In the genomic region with DNA sequence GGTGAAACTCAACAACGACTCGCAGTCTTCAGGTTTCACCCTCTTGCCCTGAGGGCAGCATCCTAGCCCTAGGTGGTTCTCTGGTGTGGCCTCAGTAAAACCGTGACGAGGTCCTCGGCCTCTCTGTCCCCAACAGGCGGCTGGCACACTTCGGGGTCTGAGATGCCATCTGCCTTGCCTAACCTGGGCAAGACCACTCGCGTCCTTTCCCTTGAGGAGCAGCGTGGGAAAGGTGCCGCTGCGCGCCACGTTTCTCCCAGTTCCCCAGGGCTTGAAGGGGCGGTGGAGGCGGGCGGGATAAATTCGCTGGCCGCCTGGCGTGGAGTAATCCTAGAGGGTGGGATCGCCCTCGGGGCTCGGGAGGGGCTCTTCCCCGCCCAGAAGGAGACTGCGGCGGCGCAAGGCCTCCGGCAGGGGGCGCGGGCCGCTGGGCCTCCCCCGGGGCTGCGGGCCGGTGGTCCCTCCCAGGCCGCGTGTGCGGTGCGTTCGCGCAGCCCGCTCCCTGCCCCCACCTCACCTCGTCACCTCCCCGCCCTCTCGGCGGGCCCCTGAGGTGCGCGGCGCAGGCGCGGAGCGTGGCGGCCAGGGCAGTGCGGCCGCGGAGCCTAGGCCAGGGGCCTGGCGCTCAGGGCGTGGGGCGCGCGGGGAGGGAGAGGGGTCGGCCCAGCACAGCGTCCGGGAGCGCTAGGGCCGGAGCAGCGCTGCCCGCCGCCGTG, we compare ENCODE assay signal across 1 cellular context.
A peak's percentile ranks its signal among the peaks of the same experiment; 100 is the strongest.
TF ChIP-seq lines count a peak whose summit lies in the region.

A gene with protein sequence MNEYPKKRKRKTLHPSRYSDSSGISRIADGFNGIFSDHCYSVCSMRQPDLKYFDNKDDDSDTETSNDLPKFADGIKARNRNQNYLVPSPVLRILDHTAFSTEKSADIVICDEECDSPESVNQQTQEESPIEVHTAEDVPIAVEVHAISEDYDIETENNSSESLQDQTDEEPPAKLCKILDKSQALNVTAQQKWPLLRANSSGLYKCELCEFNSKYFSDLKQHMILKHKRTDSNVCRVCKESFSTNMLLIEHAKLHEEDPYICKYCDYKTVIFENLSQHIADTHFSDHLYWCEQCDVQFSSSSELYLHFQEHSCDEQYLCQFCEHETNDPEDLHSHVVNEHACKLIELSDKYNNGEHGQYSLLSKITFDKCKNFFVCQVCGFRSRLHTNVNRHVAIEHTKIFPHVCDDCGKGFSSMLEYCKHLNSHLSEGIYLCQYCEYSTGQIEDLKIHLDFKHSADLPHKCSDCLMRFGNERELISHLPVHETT (plus strand): TSS at position 551 of the 716 bp plus-strand sequence. CDS start 5,263 bp downstream, outside the sequence.

TF ChIP-seq in GM12878, 131 proteins besides CTCF, POLR2A, EP300 and RAD21 (continued from another document and continues in another):
- TF ChIP-seq, protein P1, sequence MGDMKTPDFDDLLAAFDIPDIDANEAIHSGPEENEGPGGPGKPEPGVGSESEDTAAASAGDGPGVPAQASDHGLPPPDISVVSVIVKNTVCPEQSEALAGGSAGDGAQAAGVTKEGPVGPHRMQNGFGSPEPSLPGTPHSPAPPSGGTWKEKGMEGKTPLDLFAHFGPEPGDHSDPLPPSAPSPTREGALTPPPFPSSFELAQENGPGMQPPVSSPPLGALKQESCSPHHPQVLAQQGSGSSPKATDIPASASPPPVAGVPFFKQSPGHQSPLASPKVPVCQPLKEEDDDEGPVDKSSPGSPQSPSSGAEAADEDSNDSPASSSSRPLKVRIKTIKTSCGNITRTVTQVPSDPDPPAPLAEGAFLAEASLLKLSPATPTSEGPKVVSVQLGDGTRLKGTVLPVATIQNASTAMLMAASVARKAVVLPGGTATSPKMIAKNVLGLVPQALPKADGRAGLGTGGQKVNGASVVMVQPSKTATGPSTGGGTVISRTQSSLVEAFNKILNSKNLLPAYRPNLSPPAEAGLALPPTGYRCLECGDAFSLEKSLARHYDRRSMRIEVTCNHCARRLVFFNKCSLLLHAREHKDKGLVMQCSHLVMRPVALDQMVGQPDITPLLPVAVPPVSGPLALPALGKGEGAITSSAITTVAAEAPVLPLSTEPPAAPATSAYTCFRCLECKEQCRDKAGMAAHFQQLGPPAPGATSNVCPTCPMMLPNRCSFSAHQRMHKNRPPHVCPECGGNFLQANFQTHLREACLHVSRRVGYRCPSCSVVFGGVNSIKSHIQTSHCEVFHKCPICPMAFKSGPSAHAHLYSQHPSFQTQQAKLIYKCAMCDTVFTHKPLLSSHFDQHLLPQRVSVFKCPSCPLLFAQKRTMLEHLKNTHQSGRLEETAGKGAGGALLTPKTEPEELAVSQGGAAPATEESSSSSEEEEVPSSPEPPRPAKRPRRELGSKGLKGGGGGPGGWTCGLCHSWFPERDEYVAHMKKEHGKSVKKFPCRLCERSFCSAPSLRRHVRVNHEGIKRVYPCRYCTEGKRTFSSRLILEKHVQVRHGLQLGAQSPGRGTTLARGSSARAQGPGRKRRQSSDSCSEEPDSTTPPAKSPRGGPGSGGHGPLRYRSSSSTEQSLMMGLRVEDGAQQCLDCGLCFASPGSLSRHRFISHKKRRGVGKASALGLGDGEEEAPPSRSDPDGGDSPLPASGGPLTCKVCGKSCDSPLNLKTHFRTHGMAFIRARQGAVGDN (IDR thresholded peaks at IDR 0.05), result peak; percentile 59; the same call in 1 of the 2 replicates
- TF ChIP-seq, protein P2, sequence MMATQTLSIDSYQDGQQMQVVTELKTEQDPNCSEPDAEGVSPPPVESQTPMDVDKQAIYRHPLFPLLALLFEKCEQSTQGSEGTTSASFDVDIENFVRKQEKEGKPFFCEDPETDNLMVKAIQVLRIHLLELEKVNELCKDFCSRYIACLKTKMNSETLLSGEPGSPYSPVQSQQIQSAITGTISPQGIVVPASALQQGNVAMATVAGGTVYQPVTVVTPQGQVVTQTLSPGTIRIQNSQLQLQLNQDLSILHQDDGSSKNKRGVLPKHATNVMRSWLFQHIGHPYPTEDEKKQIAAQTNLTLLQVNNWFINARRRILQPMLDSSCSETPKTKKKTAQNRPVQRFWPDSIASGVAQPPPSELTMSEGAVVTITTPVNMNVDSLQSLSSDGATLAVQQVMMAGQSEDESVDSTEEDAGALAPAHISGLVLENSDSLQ (IDR thresholded peaks at IDR 0.05), result no peak
- TF ChIP-seq IRF4 (IDR thresholded peaks at IDR 0.05; ENCODE audit: low read depth, low read length) (0 out of 2 replicates have a peak, but pooled peaks have one; percentile 19), WRNIP1 (IDR thresholded peaks at IDR 0.05; ENCODE audit: borderline replicate concordance, low read depth, low read length) (no peak), TAF1 (IDR thresholded peaks at IDR 0.05; ENCODE audit: borderline replicate concordance, low read depth, low read length) (peak; percentile 57; the same call in 1 of the 2 replicates), NBN (IDR thresholded peaks at IDR 0.05) (0 out of 2 replicates have a peak, but pooled peaks have one; percentile 30), ZNF217 (IDR thresholded peaks at IDR 0.05) (peak; percentile 78), RB1 (IDR thresholded peaks at IDR 0.05; ENCODE audit: borderline replicate concordance) (peak; percentile 66; the same call in 1 of the 2 replicates), ASH2L (IDR thresholded peaks at IDR 0.05; ENCODE audit: borderline replicate concordance, low read depth) (no peak), BRCA1 (IDR thresholded peaks at IDR 0.05; ENCODE audit: low read depth, low read length) (no peak), LARP7 (IDR thresholded peaks at IDR 0.05) (0 out of 2 replicates have a peak, but pooled peaks have one; percentile 55), NR2C1 (IDR thresholded peaks at IDR 0.05) (peak; percentile 45), HDAC6 (IDR thresholded peaks at IDR 0.05; ENCODE audit: unreplicated experiment) (no peak), CEBPB (IDR thresholded peaks at IDR 0.05; ENCODE audit: borderline replicate concordance in 1 of 2, low read depth in 2 of 2, low read length in 2 of 2) (no peak), ZNF207 (IDR thresholded peaks at IDR 0.05; ENCODE audit: borderline replicate concordance) (peak; percentile 85), CHD4 (IDR thresholded peaks at IDR 0.05) (no peak), KDM1A (IDR thresholded peaks at IDR 0.05; ENCODE audit: borderline replicate concordance) (no peak), SPI1 (IDR thresholded peaks at IDR 0.05; ENCODE audit: borderline replicate concordance, insufficient read depth, low read depth, low read length) (no peak), SMAD1 (IDR thresholded peaks at IDR 0.05; ENCODE audit: low read depth, partially characterized antibody) (no peak), ZNF24 (IDR thresholded peaks at IDR 0.05) (peak; percentile 57; the same call in 1 of the 2 replicates), ZZZ3 (IDR thresholded peaks at IDR 0.05; ENCODE audit: control insufficient read depth, insufficient read length, low read depth) (no peak), BMI1 (IDR thresholded peaks at IDR 0.05; ENCODE audit: borderline replicate concordance) (no peak), CREB1 (IDR thresholded peaks at IDR 0.05; ENCODE audit: low read depth) (peak; percentile 85), RFX5 (IDR thresholded peaks at IDR 0.05; ENCODE audit: low read depth, low read length) (no peak), MYB (IDR thresholded peaks at IDR 0.05; ENCODE audit: borderline replicate concordance, low read depth, low read length) (no peak), PAX8 (IDR thresholded peaks at IDR 0.05) (no peak), CREM (IDR thresholded peaks at IDR 0.05; ENCODE audit: low read depth) (peak; percentile 52; the same call in 1 of the 2 replicates)
- TF ChIP-seq, protein P3, sequence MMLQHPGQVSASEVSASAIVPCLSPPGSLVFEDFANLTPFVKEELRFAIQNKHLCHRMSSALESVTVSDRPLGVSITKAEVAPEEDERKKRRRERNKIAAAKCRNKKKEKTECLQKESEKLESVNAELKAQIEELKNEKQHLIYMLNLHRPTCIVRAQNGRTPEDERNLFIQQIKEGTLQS (IDR thresholded peaks at IDR 0.05; ENCODE audit: borderline replicate concordance, extremely low read depth, low read depth, low read length), result no peak
- TF ChIP-seq, protein P4, sequence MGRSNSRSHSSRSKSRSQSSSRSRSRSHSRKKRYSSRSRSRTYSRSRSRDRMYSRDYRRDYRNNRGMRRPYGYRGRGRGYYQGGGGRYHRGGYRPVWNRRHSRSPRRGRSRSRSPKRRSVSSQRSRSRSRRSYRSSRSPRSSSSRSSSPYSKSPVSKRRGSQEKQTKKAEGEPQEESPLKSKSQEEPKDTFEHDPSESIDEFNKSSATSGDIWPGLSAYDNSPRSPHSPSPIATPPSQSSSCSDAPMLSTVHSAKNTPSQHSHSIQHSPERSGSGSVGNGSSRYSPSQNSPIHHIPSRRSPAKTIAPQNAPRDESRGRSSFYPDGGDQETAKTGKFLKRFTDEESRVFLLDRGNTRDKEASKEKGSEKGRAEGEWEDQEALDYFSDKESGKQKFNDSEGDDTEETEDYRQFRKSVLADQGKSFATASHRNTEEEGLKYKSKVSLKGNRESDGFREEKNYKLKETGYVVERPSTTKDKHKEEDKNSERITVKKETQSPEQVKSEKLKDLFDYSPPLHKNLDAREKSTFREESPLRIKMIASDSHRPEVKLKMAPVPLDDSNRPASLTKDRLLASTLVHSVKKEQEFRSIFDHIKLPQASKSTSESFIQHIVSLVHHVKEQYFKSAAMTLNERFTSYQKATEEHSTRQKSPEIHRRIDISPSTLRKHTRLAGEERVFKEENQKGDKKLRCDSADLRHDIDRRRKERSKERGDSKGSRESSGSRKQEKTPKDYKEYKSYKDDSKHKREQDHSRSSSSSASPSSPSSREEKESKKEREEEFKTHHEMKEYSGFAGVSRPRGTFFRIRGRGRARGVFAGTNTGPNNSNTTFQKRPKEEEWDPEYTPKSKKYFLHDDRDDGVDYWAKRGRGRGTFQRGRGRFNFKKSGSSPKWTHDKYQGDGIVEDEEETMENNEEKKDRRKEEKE (IDR thresholded peaks at IDR 0.05), result 0 out of 2 replicates have a peak, but pooled peaks have one; percentile 45
- TF ChIP-seq, protein P5, sequence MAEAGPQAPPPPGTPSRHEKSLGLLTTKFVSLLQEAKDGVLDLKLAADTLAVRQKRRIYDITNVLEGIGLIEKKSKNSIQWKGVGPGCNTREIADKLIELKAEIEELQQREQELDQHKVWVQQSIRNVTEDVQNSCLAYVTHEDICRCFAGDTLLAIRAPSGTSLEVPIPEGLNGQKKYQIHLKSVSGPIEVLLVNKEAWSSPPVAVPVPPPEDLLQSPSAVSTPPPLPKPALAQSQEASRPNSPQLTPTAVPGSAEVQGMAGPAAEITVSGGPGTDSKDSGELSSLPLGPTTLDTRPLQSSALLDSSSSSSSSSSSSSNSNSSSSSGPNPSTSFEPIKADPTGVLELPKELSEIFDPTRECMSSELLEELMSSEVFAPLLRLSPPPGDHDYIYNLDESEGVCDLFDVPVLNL (IDR thresholded peaks at IDR 0.05; ENCODE audit: low read depth, low read length), result no peak
- TF ChIP-seq, protein P6, sequence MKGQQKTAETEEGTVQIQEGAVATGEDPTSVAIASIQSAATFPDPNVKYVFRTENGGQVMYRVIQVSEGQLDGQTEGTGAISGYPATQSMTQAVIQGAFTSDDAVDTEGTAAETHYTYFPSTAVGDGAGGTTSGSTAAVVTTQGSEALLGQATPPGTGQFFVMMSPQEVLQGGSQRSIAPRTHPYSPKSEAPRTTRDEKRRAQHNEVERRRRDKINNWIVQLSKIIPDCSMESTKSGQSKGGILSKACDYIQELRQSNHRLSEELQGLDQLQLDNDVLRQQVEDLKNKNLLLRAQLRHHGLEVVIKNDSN (IDR thresholded peaks at IDR 0.05; ENCODE audit: borderline replicate concordance, extremely low read length, insufficient read depth, low read depth, low read length), result no peak
- TF ChIP-seq, protein P7, sequence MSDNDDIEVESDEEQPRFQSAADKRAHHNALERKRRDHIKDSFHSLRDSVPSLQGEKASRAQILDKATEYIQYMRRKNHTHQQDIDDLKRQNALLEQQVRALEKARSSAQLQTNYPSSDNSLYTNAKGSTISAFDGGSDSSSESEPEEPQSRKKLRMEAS (IDR thresholded peaks at IDR 0.05; ENCODE audit: low read depth, low read length), result peak; percentile 49; the same call in 1 of the 2 replicates
- TF ChIP-seq, protein P8, sequence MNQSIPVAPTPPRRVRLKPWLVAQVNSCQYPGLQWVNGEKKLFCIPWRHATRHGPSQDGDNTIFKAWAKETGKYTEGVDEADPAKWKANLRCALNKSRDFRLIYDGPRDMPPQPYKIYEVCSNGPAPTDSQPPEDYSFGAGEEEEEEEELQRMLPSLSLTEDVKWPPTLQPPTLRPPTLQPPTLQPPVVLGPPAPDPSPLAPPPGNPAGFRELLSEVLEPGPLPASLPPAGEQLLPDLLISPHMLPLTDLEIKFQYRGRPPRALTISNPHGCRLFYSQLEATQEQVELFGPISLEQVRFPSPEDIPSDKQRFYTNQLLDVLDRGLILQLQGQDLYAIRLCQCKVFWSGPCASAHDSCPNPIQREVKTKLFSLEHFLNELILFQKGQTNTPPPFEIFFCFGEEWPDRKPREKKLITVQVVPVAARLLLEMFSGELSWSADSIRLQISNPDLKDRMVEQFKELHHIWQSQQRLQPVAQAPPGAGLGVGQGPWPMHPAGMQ (IDR thresholded peaks at IDR 0.05; ENCODE audit: borderline replicate concordance), result no peak
- TF ChIP-seq, protein P9, sequence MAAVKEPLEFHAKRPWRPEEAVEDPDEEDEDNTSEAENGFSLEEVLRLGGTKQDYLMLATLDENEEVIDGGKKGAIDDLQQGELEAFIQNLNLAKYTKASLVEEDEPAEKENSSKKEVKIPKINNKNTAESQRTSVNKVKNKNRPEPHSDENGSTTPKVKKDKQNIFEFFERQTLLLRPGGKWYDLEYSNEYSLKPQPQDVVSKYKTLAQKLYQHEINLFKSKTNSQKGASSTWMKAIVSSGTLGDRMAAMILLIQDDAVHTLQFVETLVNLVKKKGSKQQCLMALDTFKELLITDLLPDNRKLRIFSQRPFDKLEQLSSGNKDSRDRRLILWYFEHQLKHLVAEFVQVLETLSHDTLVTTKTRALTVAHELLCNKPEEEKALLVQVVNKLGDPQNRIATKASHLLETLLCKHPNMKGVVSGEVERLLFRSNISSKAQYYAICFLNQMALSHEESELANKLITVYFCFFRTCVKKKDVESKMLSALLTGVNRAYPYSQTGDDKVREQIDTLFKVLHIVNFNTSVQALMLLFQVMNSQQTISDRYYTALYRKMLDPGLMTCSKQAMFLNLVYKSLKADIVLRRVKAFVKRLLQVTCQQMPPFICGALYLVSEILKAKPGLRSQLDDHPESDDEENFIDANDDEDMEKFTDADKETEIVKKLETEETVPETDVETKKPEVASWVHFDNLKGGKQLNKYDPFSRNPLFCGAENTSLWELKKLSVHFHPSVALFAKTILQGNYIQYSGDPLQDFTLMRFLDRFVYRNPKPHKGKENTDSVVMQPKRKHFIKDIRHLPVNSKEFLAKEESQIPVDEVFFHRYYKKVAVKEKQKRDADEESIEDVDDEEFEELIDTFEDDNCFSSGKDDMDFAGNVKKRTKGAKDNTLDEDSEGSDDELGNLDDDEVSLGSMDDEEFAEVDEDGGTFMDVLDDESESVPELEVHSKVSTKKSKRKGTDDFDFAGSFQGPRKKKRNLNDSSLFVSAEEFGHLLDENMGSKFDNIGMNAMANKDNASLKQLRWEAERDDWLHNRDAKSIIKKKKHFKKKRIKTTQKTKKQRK (IDR thresholded peaks at IDR 0.05; ENCODE audit: low read depth, low read length), result no peak
